In the genomic region with DNA sequence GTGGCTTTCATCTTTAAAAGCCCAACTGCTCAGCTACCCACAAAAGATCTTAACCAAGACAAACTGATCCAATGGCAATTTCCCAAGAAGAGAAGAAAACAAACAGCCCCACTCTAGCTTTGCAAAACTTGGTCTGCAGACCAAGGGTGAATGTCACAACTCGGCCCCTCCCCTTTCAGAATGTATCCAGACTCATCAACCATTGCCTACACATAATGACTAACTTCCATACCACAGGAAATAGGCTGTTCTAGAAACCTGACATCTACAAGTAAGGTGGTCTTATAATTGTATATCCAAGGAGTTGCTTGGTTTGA, we compare ENCODE assay signal across 1 cellular context.
A peak's percentile ranks its signal among the peaks of the same experiment; 100 is the strongest.
TF ChIP-seq lines count a peak whose summit lies in the region.

No MANE protein-coding gene starts in this region.

TF ChIP-seq in HepG2, 621 proteins besides CTCF, POLR2A, EP300 and RAD21:
- peak; percentile 47; the same call in 1 of the 2 replicates for TF ChIP-seq CEBPG (CRISPR knock-in tag; IDR thresholded peaks at IDR 0.05)
- no peak for TF ChIP-seq SP1 (IDR thresholded peaks at IDR 0.05)
- 0 out of 2 replicates have a peak, but pooled peaks have one; percentile 11 for TF ChIP-seq SP1 (CRISPR knock-in tag; IDR thresholded peaks at IDR 0.05)
- peak; percentile 77; the same call in 1 of the 2 replicates for TF ChIP-seq ZNF644 (CRISPR knock-in tag; IDR thresholded peaks at IDR 0.05; ENCODE audit: low read depth)
- peak; percentile 48; the same call in 1 of the 2 replicates for TF ChIP-seq GATAD2A (CRISPR knock-in tag; IDR thresholded peaks at IDR 0.05)
- TF ChIP-seq TBP (CRISPR knock-in tag; IDR thresholded peaks at IDR 0.05): no peak
- TF ChIP-seq ZNF780A (CRISPR knock-in tag; IDR thresholded peaks at IDR 0.05): no peak
- TF ChIP-seq ZNF12 (CRISPR knock-in tag; IDR thresholded peaks at IDR 0.05): 0 out of 2 replicates have a peak, but pooled peaks have one; percentile 42
- TF ChIP-seq SRSF9 (IDR thresholded peaks at IDR 0.05; ENCODE audit: borderline replicate concordance, insufficient read depth, low read depth, low read length, poor library complexity, severe bottlenecking): no peak
- TF ChIP-seq ZBTB34 (CRISPR knock-in tag; IDR thresholded peaks at IDR 0.05): no peak
- TF ChIP-seq ZNF337 (CRISPR knock-in tag; IDR thresholded peaks at IDR 0.05; ENCODE audit: borderline replicate concordance, low read depth): 0 out of 2 replicates have a peak, but pooled peaks have one; percentile 6
- TF ChIP-seq FOSL2 (CRISPR knock-in tag; IDR thresholded peaks at IDR 0.05): 0 out of 2 replicates have a peak, but pooled peaks have one; percentile 31
- TF ChIP-seq ZMYM4 (CRISPR knock-in tag; IDR thresholded peaks at IDR 0.05): 0 out of 2 replicates have a peak, but pooled peaks have one; percentile 20
- TF ChIP-seq ZNF3 (CRISPR knock-in tag; IDR thresholded peaks at IDR 0.05): no peak
- TF ChIP-seq HNF4A (CRISPR knock-in tag; IDR thresholded peaks at IDR 0.05): peak; percentile 54
- TF ChIP-seq MIER3 (CRISPR knock-in tag; IDR thresholded peaks at IDR 0.05; ENCODE audit: borderline replicate concordance): 0 out of 2 replicates have a peak, but pooled peaks have one; percentile 16
- TF ChIP-seq, protein P1, sequence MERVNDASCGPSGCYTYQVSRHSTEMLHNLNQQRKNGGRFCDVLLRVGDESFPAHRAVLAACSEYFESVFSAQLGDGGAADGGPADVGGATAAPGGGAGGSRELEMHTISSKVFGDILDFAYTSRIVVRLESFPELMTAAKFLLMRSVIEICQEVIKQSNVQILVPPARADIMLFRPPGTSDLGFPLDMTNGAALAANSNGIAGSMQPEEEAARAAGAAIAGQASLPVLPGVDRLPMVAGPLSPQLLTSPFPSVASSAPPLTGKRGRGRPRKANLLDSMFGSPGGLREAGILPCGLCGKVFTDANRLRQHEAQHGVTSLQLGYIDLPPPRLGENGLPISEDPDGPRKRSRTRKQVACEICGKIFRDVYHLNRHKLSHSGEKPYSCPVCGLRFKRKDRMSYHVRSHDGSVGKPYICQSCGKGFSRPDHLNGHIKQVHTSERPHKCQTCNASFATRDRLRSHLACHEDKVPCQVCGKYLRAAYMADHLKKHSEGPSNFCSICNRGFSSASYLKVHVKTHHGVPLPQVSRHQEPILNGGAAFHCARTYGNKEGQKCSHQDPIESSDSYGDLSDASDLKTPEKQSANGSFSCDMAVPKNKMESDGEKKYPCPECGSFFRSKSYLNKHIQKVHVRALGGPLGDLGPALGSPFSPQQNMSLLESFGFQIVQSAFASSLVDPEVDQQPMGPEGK (CRISPR knock-in tag; IDR thresholded peaks at IDR 0.05): 0 out of 2 replicates have a peak, but pooled peaks have one; percentile 39
- TF ChIP-seq, protein P2, sequence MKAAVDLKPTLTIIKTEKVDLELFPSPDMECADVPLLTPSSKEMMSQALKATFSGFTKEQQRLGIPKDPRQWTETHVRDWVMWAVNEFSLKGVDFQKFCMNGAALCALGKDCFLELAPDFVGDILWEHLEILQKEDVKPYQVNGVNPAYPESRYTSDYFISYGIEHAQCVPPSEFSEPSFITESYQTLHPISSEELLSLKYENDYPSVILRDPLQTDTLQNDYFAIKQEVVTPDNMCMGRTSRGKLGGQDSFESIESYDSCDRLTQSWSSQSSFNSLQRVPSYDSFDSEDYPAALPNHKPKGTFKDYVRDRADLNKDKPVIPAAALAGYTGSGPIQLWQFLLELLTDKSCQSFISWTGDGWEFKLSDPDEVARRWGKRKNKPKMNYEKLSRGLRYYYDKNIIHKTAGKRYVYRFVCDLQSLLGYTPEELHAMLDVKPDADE (CRISPR knock-in tag; IDR thresholded peaks at IDR 0.05): no peak
- TF ChIP-seq ZBTB26 (CRISPR knock-in tag; IDR thresholded peaks at IDR 0.05; ENCODE audit: borderline replicate concordance): peak; percentile 50; the same call in 1 of the 2 replicates
- no peak for TF ChIP-seq ZNF703 (CRISPR knock-in tag; IDR thresholded peaks at IDR 0.05; ENCODE audit: borderline replicate concordance)
- no peak for TF ChIP-seq KDM4B (CRISPR knock-in tag; IDR thresholded peaks at IDR 0.05)
- TF ChIP-seq, protein P3, sequence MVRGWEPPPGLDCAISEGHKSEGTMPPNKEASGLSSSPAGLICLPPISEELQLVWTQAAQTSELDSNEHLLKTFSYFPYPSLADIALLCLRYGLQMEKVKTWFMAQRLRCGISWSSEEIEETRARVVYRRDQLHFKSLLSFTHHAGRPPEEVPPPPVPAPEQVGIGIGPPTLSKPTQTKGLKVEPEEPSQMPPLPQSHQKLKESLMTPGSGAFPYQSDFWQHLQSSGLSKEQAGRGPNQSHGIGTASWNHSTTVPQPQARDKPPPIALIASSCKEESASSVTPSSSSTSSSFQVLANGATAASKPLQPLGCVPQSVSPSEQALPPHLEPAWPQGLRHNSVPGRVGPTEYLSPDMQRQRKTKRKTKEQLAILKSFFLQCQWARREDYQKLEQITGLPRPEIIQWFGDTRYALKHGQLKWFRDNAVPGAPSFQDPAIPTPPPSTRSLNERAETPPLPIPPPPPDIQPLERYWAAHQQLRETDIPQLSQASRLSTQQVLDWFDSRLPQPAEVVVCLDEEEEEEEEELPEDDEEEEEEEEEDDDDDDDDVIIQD (CRISPR knock-in tag; IDR thresholded peaks at IDR 0.05; ENCODE audit: low read depth): peak; percentile 68; the same call in 1 of the 2 replicates
- TF ChIP-seq, protein P4, sequence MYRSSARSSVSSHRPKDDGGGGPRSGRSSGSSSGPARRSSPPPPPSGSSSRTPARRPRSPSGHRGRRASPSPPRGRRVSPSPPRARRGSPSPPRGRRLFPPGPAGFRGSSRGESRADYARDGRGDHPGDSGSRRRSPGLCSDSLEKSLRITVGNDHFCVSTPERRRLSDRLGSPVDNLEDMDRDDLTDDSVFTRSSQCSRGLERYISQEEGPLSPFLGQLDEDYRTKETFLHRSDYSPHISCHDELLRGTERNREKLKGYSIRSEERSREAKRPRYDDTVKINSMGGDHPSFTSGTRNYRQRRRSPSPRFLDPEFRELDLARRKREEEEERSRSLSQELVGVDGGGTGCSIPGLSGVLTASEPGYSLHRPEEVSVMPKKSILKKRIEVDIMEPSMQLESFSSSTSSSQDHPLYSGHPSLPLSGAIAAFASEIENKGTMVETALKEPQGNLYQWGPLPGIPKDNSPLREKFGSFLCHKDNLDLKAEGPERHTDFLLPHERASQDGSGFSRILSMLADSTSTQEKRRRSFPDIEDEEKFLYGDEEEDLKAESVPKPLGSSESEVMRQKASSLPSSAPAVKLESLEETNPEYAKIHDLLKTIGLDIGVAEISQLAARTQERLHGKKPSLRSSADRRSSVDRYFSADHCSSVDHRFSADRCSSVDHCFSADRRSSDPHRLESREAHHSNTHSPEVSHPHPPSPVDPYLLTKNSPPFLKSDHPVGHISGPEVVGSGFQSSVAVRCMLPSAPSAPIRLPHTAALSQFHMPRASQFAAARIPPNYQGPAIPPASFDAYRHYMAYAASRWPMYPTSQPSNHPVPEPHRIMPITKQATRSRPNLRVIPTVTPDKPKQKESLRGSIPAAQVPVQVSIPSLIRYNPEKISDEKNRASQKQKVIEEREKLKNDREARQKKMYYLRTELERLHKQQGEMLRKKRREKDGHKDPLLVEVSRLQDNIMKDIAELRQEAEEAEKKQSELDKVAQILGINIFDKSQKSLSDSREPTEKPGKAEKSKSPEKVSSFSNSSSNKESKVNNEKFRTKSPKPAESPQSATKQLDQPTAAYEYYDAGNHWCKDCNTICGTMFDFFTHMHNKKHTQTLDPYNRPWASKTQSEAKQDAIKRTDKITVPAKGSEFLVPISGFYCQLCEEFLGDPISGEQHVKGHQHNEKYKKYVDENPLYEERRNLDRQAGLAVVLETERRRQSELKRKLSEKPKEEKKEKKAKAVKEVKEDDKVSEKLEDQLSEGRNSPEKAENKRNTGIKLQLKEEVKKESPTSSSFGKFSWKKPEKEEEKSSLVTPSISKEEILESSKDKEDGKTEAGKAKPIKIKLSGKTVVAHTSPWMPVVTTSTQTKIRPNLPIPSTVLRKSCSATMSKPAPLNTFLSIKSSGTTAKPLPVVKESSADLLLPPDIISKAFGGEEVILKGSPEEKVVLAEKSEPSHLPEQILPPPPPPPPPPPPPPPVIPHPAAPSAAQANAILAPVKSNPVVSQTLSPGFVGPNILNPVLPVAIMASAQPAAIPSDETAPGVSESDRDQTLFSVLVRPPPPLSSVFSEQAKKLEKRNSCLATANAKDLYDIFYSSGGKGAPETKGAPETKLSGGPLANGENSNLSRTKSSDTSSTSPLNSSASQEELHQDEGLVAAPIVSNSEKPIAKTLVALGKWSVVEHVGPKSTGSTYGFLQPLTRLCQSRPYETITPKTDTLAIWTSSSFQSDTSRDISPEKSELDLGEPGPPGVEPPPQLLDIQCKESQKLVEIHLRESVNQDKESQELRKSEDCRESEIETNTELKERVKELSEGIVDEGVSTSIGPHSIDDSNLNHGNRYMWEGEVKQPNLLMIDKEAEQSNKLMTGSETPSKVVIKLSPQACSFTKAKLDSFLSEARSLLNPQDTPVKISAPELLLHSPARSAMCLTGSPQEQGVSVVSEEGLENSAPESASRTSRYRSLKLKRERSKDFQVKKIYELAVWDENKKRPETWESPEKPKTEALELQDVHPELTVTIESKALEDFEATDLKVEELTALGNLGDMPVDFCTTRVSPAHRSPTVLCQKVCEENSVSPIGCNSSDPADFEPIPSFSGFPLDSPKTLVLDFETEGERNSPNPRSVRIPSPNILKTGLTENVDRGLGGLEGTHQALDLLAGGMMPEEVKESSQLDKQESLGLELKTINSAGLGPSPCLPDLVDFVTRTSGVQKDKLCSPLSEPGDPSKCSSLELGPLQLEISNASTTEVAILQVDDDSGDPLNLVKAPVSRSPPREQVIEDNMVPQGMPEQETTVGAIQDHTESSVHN (CRISPR knock-in tag; IDR thresholded peaks at IDR 0.05): no peak
- TF ChIP-seq CREB1 (IDR thresholded peaks at IDR 0.05): no peak
- peak; percentile 39; the same call in 1 of the 2 replicates for TF ChIP-seq CREB1 (CRISPR knock-in tag; IDR thresholded peaks at IDR 0.05)
- no peak for TF ChIP-seq YEATS2 (CRISPR knock-in tag; IDR thresholded peaks at IDR 0.05; ENCODE audit: borderline replicate concordance)
- peak; percentile 72; the same call in 1 of the 2 replicates for TF ChIP-seq CEBPB (IDR thresholded peaks at IDR 0.05; ENCODE audit: borderline replicate concordance, low read depth, low read length)
- TF ChIP-seq ZNF7 (CRISPR knock-in tag; IDR thresholded peaks at IDR 0.05): no peak
- TF ChIP-seq ATF1 (CRISPR knock-in tag; IDR thresholded peaks at IDR 0.05): peak; percentile 38; the same call in 1 of the 2 replicates
- TF ChIP-seq SOX13 (IDR thresholded peaks at IDR 0.05): no peak
- no peak for TF ChIP-seq SOX13 (CRISPR knock-in tag; conservative IDR thresholded peaks at IDR 0.05 in 1 of 2, IDR thresholded peaks at IDR 0.05 in 1 of 2)
- 0 out of 2 replicates have a peak, but pooled peaks have one; percentile 13 for TF ChIP-seq SAP130 (CRISPR knock-in tag; IDR thresholded peaks at IDR 0.05; ENCODE audit: low read depth)
- no peak for TF ChIP-seq TCF7L2 (IDR thresholded peaks at IDR 0.05; ENCODE audit: low read depth, low read length)
- peak; percentile 71; the same call in 1 of the 2 replicates for TF ChIP-seq RBAK (CRISPR knock-in tag; IDR thresholded peaks at IDR 0.05)
- no peak for TF ChIP-seq NCOA2 (CRISPR knock-in tag; IDR thresholded peaks at IDR 0.05)
